ENCODE assay signal across 12 cellular contexts in the genomic region with DNA sequence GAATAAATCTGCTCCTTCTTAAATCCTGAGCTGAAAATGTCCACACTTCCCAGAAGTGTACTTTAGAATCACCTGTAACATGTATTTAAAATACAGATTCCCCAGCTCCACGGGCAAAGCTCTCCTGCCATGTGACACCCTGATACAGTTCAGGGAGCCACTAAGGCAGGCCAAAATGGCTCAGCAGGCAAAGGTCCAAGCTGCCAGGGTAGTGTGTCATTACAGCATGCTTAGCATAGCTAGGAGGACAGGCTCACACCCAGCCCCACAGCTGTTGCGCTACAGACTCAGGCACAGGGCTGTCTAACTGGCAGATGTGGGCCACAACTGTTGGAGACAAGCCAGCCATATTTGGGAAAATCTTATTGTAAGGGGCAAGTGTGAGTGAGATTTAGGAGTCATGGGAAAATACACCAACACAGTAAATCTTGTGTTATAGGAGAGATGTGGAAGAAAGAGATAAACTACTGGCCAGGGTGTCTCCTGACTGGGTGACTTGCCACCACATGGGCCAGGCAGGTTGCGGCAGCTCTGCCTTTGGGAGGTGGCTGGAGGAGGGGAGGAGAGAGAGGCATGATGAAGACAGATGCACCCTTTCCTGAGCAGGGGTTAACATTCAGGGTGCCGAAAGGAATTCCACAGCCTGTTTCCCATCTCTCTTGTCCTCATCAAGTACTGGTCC.
DNase-seq lines count a peak whose midpoint lies in the region; TF ChIP-seq lines count a peak whose summit lies in the region.
"Had no signal": no experiment of that assay in that cellular context is flagged by ENCODE, and none has a peak within 500 bp of the region (broad histone marks: within the 10 kb centered on the region; RNA-seq: fewer than 3 reads in every experiment).

No MANE protein-coding gene starts in this region.

- TF ChIP-seq CTCF in left ventricle myocardium inferior (IDR thresholded peaks at IDR 0.05; ENCODE audit: borderline replicate concordance) (no peak), transverse colon (IDR thresholded peaks at IDR 0.05) (no peak), GM10266 (IDR thresholded peaks at IDR 0.05; ENCODE audit: control insufficient read depth, insufficient read depth, low read depth, missing control alignments) (no peak)

- H3K27ac ChIP-seq in left ventricle myocardium inferior (replicated peaks) (peak overlapping the region; percentile 37), transverse colon (peak overlapping the region; percentile 1 to 73 (median 44))
- H3K27ac ChIP-seq: 22Rv1 had no signal

- H3K9me3 ChIP-seq in adipocyte (ENCODE audit: control insufficient read depth, low read length) (no peaks in the 10 kb centered on the region), left ventricle myocardium inferior (replicated peaks) (no peaks in the 10 kb centered on the region), transverse colon (no peaks in the 10 kb centered on the region)

- no peak overlapping the region for H3K9ac ChIP-seq in adipocyte (ENCODE audit: low read length)

- H3K36me3 ChIP-seq in adipocyte (ENCODE audit: control insufficient read depth, insufficient read depth, low read length, severe bottlenecking), result no peaks in the 10 kb centered on the region
- no peaks in the 10 kb centered on the region for H3K36me3 ChIP-seq in left ventricle myocardium inferior
- H3K36me3 ChIP-seq in transverse colon, result no peaks in the 10 kb centered on the region

- H3K27me3 ChIP-seq in adipocyte (replicated peaks; ENCODE audit: control insufficient read depth, insufficient read depth, low read length), result no peaks in the 10 kb centered on the region
- no peaks in the 10 kb centered on the region for H3K27me3 ChIP-seq in left ventricle myocardium inferior (ENCODE audit: low read depth)
- no peaks in the 10 kb centered on the region for H3K27me3 ChIP-seq in transverse colon

- TF ChIP-seq POLR2A in transverse colon (IDR thresholded peaks at IDR 0.05), result no peak

- DNase-seq in NCI-H2171 treated with DMSO at 0.1 percent for 48 hours (lab: John Stamatoyannopoulos, UW) (peak; percentile 7), NCI-H2171 (lab: John Stamatoyannopoulos, UW) (no peak), adipocyte (ENCODE audit: low read depth) (peak; percentile 71), left ventricle myocardium inferior (peak; percentile 62), transverse colon (peak; percentile 25), NCI-H1694 treated with DMSO at 0.1 percent for 48 hours (lab: John Stamatoyannopoulos, UW) (no peak), GM10266 (ENCODE audit: extremely low spot score) (no peak), T-helper 2 cell (no peak)
- DNase-seq: NCI-H2081 treated with DMSO at 0.1 percent for 48 hours; stimulated activated CD8-positive, alpha-beta memory T cell treated with anti-CD3 and anti-CD28 coated beads, Interleukin-4, amount 100 ng/mL, for 48 hours had no signal

- in situ Hi-C loops in transverse colon (cut with MboI; ENCODE audit: low pct_ligation_motif_present in 1 of 4, low pct_unique_long_range_greater_than_20kb in 1 of 4, low sequenced_read_pairs in 3 of 4), result loop anchor here in 1 of 4 donors (25.0 kb wide), 1 partner anchor 172 kb away; no protein-coding TSS in a partner anchor

- intact Hi-C loops in left ventricle myocardium inferior (cut with micrococcal nuclease), result no loop called here
- intact Hi-C loops in transverse colon (cut with DNase I; ENCODE audit: low total_unique reads), result no loop called here

- no peak for TF ChIP-seq EP300 in transverse colon (IDR thresholded peaks at IDR 0.05; ENCODE audit: low read depth)

- H3K4me3 ChIP-seq in adipocyte (ENCODE audit: low read length), result no peak overlapping the region
- no peak overlapping the region for H3K4me3 ChIP-seq in left ventricle myocardium inferior
- H3K4me3 ChIP-seq in transverse colon, result no peak overlapping the region
- H3K4me3 ChIP-seq: GM12878 had no signal

- H3K4me1 ChIP-seq in adipocyte (ENCODE audit: control insufficient read depth, insufficient read depth, low read length) (peaks cover 11% of the 10 kb centered on the region), left ventricle myocardium inferior (peaks cover 32% of the 10 kb centered on the region), transverse colon (peaks cover 0 to 10% (median 5%) of the 10 kb centered on the region in 4 donors)

- WGBS in transverse colon (ENCODE audit: low coverage in 1 of 2), 2 donors, result 43 to 69% methylated on average over 3 to 4 of the region's 4 CpGs

Comparison
In these comparisons a context has a peak if more than half of its experiments do, and no peak if none do; other contexts are left out.
1. DNase-seq: peak in NCI-H2171 treated with DMSO at 0.1 percent for 48 hours (single experiment), adipocyte (single experiment), left ventricle myocardium inferior (single experiment) and transverse colon (single experiment); none in NCI-H2171 (single experiment), NCI-H1694 treated with DMSO at 0.1 percent for 48 hours (single experiment), GM10266 (single experiment) and T-helper 2 cell (0 of 5).